In genomic region chr12:88141425-88141773, GRCh38 we compare ENCODE assay signal across 8 cellular contexts. TPM values are rescaled to one million over a fixed set of nuclear protein-coding genes. Genes with fewer than 3 reads are reported as not detected.
A peak's percentile ranks its signal among the peaks of the same experiment; 100 is the strongest.
DNase-seq lines count a peak whose midpoint lies in the region; ATAC-seq and TF ChIP-seq lines count a peak whose summit lies in the region.

No MANE protein-coding gene starts in this region.

- no peak for DNase-seq in CD8-positive, alpha-beta memory T cell
- DNase-seq in LNCaP clone FGC (ENCODE audit: low read depth) (no peak), neural progenitor cell (ENCODE audit: low spot score) (no peak), DMS 273 (lab: John Stamatoyannopoulos, UW; ENCODE audit: unreplicated experiment) (no peak), NCI-H2081 treated with DMSO at 0.1 percent for 48 hours (lab: John Stamatoyannopoulos, UW) (no peak), HT-29 (ENCODE audit: low spot score) (no peak)

- peak overlapping the region; percentile 80 to 99 (median 98) for H3K27ac Mint-ChIP-seq in CD8-positive, alpha-beta memory T cell
- H3K27ac Mint-ChIP-seq in neural progenitor cell, result no peak overlapping the region

- peak overlapping the region; percentile 40 for H3K9ac ChIP-seq in neural progenitor cell

- peaks cover 45% of the 10 kb centered on the region for H3K79me2 ChIP-seq in neural progenitor cell (ENCODE audit: low read depth)

- H3K27me3 ChIP-seq in CD8-positive, alpha-beta memory T cell (ENCODE audit: insufficient read depth, low read length, poor library complexity, severe bottlenecking), result no peaks in the 10 kb centered on the region
- H3K27me3 ChIP-seq in ectodermal cell (ENCODE audit: control insufficient read depth, insufficient read depth, low read length, poor library complexity, severe bottlenecking), result no peaks in the 10 kb centered on the region
- no peaks in the 10 kb centered on the region for H3K27me3 ChIP-seq in neural progenitor cell

- peak overlapping the region; percentile 78 for H3K4me2 ChIP-seq in neural progenitor cell

- no peaks in the 10 kb centered on the region for H3F3A ChIP-seq in neural progenitor cell (ENCODE audit: low read depth)

- H3K4me3 ChIP-seq in CD8-positive, alpha-beta memory T cell (ENCODE audit: low read length), result peak overlapping the region; percentile 98
- H3K4me3 ChIP-seq in LNCaP clone FGC (ENCODE audit: low read depth, low read length) (peak overlapping the region; percentile 96), ectodermal cell (ENCODE audit: insufficient read depth, low read depth, low read length) (peak overlapping the region; percentile 70), neural progenitor cell (peak overlapping the region; percentile 70)

- peaks cover 37 to 72% (median 61%) of the 10 kb centered on the region in 3 donors for H3K4me1 Mint-ChIP-seq in CD8-positive, alpha-beta memory T cell
- H3K4me1 Mint-ChIP-seq in neural progenitor cell, result peaks cover 30% of the 10 kb centered on the region

- H3K27ac ChIP-seq in CD8-positive, alpha-beta memory T cell (ENCODE audit: low read depth, low read length), result peak overlapping the region; percentile 90
- H3K27ac ChIP-seq in ectodermal cell (ENCODE audit: insufficient read depth, low read depth, low read length, poor library complexity, severe bottlenecking) (no peak overlapping the region), neural progenitor cell (no peak overlapping the region)

- H3K36me3 Mint-ChIP-seq in CD8-positive, alpha-beta memory T cell, result peaks cover 0 to 40% (median 16%) of the 10 kb centered on the region in 3 donors
- H3K36me3 Mint-ChIP-seq in neural progenitor cell, result peaks cover 10% of the 10 kb centered on the region

- no peaks in the 10 kb centered on the region for H3K27me3 Mint-ChIP-seq in CD8-positive, alpha-beta memory T cell
- no peaks in the 10 kb centered on the region for H3K27me3 Mint-ChIP-seq in neural progenitor cell (ENCODE audit: insufficient read depth, low read depth)

- no peak for ATAC-seq in GM18519 (IDR thresholded peaks at IDR 0.05; ENCODE audit: low FRiP score, unreplicated experiment)

- no peaks in the 10 kb centered on the region for H3K36me3 ChIP-seq in CD8-positive, alpha-beta memory T cell (ENCODE audit: insufficient read depth, low read length)
- H3K36me3 ChIP-seq in ectodermal cell (ENCODE audit: control insufficient read depth, insufficient read depth, low read length) (no peaks in the 10 kb centered on the region), neural progenitor cell (no peaks in the 10 kb centered on the region)

- H2AFZ ChIP-seq in neural progenitor cell (replicated peaks), result peak overlapping the region; percentile 85

- no peak for TF ChIP-seq CTCF in LNCaP clone FGC (IDR thresholded peaks at IDR 0.05; ENCODE audit: control insufficient read depth, extremely low read depth, insufficient read depth)
- no peak for TF ChIP-seq CTCF in neural progenitor cell (IDR thresholded peaks at IDR 0.05)

- H3K4me3 Mint-ChIP-seq in CD8-positive, alpha-beta memory T cell, result peak overlapping the region; percentile 90 to 99 (median 96)
- peak overlapping the region; percentile 94 for H3K4me3 Mint-ChIP-seq in neural progenitor cell

- peaks cover 19% of the 10 kb centered on the region for H3K4me1 ChIP-seq in CD8-positive, alpha-beta memory T cell (ENCODE audit: insufficient read depth, low read length)
- H3K4me1 ChIP-seq in ectodermal cell (ENCODE audit: control insufficient read depth, insufficient read depth, low read length) (peaks cover 14% of the 10 kb centered on the region), neural progenitor cell (peaks cover 34% of the 10 kb centered on the region)

- 25 to 31% methylated on average over 13 of the region's 13 CpGs for WGBS in ectodermal cell, 2 experiments

- no peaks in the 10 kb centered on the region for H4K20me1 ChIP-seq in neural progenitor cell (ENCODE audit: low read depth)

- H3K9me3 ChIP-seq in CD8-positive, alpha-beta memory T cell (ENCODE audit: low read length), result no peaks in the 10 kb centered on the region
- H3K9me3 ChIP-seq in ectodermal cell (ENCODE audit: control insufficient read depth, low read length) (no peaks in the 10 kb centered on the region), neural progenitor cell (ENCODE audit: low read depth) (no peaks in the 10 kb centered on the region)

- no peaks in the 10 kb centered on the region for H3K9me3 Mint-ChIP-seq in CD8-positive, alpha-beta memory T cell
- H3K9me3 Mint-ChIP-seq in neural progenitor cell, result no peaks in the 10 kb centered on the region

- CTCF ChIA-PET in CD8-positive, alpha-beta memory T cell (lab: Charles Lee), result interaction anchor here (1.0 kb wide), 1 partner anchor 90 kb away, joined by 3 read pairs; no protein-coding TSS in a partner anchor

- POLR2A ChIA-PET in CD8-positive, alpha-beta memory T cell (lab: Charles Lee), result interaction anchor here (0.7 kb wide), 1 partner anchor 109 kb away, joined by 3 read pairs; no protein-coding TSS in a partner anchor

RNA-seq across cellular contexts. Expression of gene CEP290, which starts 0.5 kb away (rescaled TPM):
- total RNA-seq in CD8-positive, alpha-beta memory T cell, result 10 to 100 TPM; 14.2 to 15.9 TPM
- 9.8 TPM for polyA plus RNA-seq in CD8-positive, alpha-beta memory T cell
- polyA plus RNA-seq in ectodermal cell (2013, experiment 1 of 4), result 17.5 TPM
- polyA plus RNA-seq in ectodermal cell (2013, experiment 2 of 4), result 16.9 TPM
- 13.2 TPM for polyA plus RNA-seq in ectodermal cell (2013, experiment 3 of 4)
- 17.4 TPM for polyA plus RNA-seq in ectodermal cell (2013, experiment 4 of 4)
- total RNA-seq in neural progenitor cell (ENCODE audit: low replicate concordance), result 25.4 and 32.1 TPM in 2 replicates
- 5.0 and 9.4 TPM in 2 replicates for total RNA-seq in HT-29 (2014; rRNA removed; shearing (Covaris generic))

RNA-seq across cellular contexts. Expression of gene TMTC3, which starts 0.7 kb away (rescaled TPM):
- total RNA-seq in CD8-positive, alpha-beta memory T cell, result 10 to 100 TPM in 1 of 2 experiments, 1 to 10 TPM in 1; 7.7 to 10.1 TPM
- polyA plus RNA-seq in CD8-positive, alpha-beta memory T cell, result 1.8 TPM
- 15.1 TPM for polyA plus RNA-seq in ectodermal cell (2013, experiment 1 of 4)
- polyA plus RNA-seq in ectodermal cell (2013, experiment 2 of 4), result 16.6 TPM
- 10.4 TPM for polyA plus RNA-seq in ectodermal cell (2013, experiment 3 of 4)
- polyA plus RNA-seq in ectodermal cell (2013, experiment 4 of 4), result 10.8 TPM
- 27.9 and 38.9 TPM in 2 replicates for total RNA-seq in neural progenitor cell (ENCODE audit: low replicate concordance)
- 4.2 and 4.3 TPM in 2 replicates for total RNA-seq in HT-29 (2014; rRNA removed; shearing (Covaris generic))
